Comparison of ENCODE assay signal across 19 cellular contexts in the genomic region with DNA sequence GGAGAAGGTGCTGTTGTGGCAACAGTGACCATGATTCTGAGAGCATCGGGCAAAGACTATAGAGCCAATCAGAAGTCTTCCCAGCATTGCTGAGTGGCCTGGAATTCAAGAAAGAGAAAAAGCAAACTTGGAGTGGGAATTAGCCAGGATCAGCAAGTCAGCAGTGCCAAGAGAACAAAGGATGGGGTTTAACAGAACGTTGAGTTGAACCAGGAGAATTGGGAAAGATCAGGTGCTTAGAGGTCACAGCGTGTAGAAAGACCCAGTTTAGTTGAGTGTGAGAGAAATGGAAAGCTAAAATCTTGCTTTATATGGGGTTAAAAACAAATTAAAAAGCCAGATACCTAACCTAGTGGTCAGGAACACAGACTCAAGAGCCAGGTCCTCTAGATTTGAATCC.
A peak's percentile ranks its signal among the peaks of the same experiment; 100 is the strongest.
DNase-seq lines count a peak whose midpoint lies in the region; ATAC-seq and TF ChIP-seq lines count a peak whose summit lies in the region.
"Had no signal": no experiment of that assay in that cellular context is flagged by ENCODE, and none has a peak within 500 bp of the region (broad histone marks: within the 10 kb centered on the region; RNA-seq: fewer than 3 reads in every experiment).

No MANE protein-coding gene starts in this region.

- CTCF ChIA-PET in CD4-positive, alpha-beta T cell (lab: Charles Lee): no interaction called here

- DNase-seq in T-helper 1 cell: no peak
- no peak for DNase-seq in CD4-positive, alpha-beta T cell
- no peak for DNase-seq in activated T-helper 1 cell treated with anti-CD3 and anti-CD28 coated beads, Interleukin-12 subunit alpha, Interleukin-12 subunit beta, Interleukin-2, Interleukin-4 antibody, amounts not matched to agents 30 ng/mL and 10 ng/mL and 1 ng/mL, durations not matched to agents 14 hours and 24 hours and 36 hours (ENCODE audit: low spot score)
- DNase-seq in natural killer cell: no peak
- DNase-seq in AML-193 (lab: John Stamatoyannopoulos, UW): no peak
- DNase-seq in ecto neural progenitor cell (ENCODE audit: low spot score): no peak
- no peak for DNase-seq in COR-L47 (lab: John Stamatoyannopoulos, UW)
- DNase-seq: activated CD4-positive, alpha-beta T cell treated with anti-CD3 and anti-CD28 coated beads for 4 hours; EL; left ventricle myocardium superior; mucosa of descending colon; NCI-H2081 treated with DMSO at 0.1 percent for 48 hours; stimulated activated CD4-positive, alpha-beta T cell treated with anti-CD3 and anti-CD28 coated beads, Interleukin-2, amount 100 ng/mL, for 48 hours; stimulated activated naive B cell treated with anti-CD40 and anti-IgM and Interleukin-4, amounts not matched to agents 10 μg/mL and 1 μg/mL and 100 μg/mL, for 72 hours; thyroid gland had no signal

- no peak for TF ChIP-seq CTCF in CD4-positive, alpha-beta T cell (IDR thresholded peaks at IDR 0.05)
- TF ChIP-seq CTCF in natural killer cell (IDR thresholded peaks at IDR 0.05): no peak

- peak overlapping the region; percentile 61 for H3K27ac Mint-ChIP-seq in T-helper 1 cell treated with Interleukin-12 subunit alpha and Interleukin-12 subunit beta and Interleukin-4 antibody, amounts not matched to agents 30 μg/mL and 1 μg/mL, for 36 hours
- H3K27ac Mint-ChIP-seq in CD4-positive, alpha-beta T cell: peak overlapping the region; percentile 72
- peak overlapping the region; percentile 72 for H3K27ac Mint-ChIP-seq in activated T-helper 1 cell treated with anti-CD3 and anti-CD28 coated beads, Interleukin-12 subunit alpha, Interleukin-12 subunit beta, Interleukin-2, Interleukin-4 antibody, amounts not matched to agents 30 ng/mL and 10 ng/mL and 1 ng/mL, durations not matched to agents 14 hours and 24 hours and 36 hours
- H3K27ac Mint-ChIP-seq in natural killer cell: peak overlapping the region; percentile 80 to 86
- H3K27ac Mint-ChIP-seq: stimulated activated naive B cell treated with anti-CD40 and anti-IgM and Interleukin-4, amounts not matched to agents 10 μg/mL and 1 μg/mL and 100 μg/mL, for 72 hours had no signal

- POLR2A ChIA-PET in CD4-positive, alpha-beta T cell (lab: Charles Lee): no interaction called here

- no peak for ATAC-seq in CD4-positive, alpha-beta T cell (ENCODE audit: poor library complexity)
- ATAC-seq in natural killer cell: no peak
- ATAC-seq: left ventricle myocardium superior had no signal

- peaks cover 41% of the 10 kb centered on the region for H3K4me1 Mint-ChIP-seq in T-helper 1 cell treated with Interleukin-12 subunit alpha and Interleukin-12 subunit beta and Interleukin-4 antibody, amounts not matched to agents 30 μg/mL and 1 μg/mL, for 36 hours (ENCODE audit: low read depth)
- H3K4me1 Mint-ChIP-seq in CD4-positive, alpha-beta T cell (ENCODE audit: low read depth): peaks cover 37% of the 10 kb centered on the region
- H3K4me1 Mint-ChIP-seq in activated T-helper 1 cell treated with anti-CD3 and anti-CD28 coated beads, Interleukin-12 subunit alpha, Interleukin-12 subunit beta, Interleukin-2, Interleukin-4 antibody, amounts not matched to agents 30 ng/mL and 10 ng/mL and 1 ng/mL, durations not matched to agents 14 hours and 24 hours and 36 hours (ENCODE audit: low read depth): peaks cover 51% of the 10 kb centered on the region
- peaks cover 25 to 30% of the 10 kb centered on the region in 2 donors for H3K4me1 Mint-ChIP-seq in natural killer cell

- H3K27me3 ChIP-seq in CD4-positive, alpha-beta T cell (ENCODE audit: control insufficient read depth, insufficient read depth, low read length): no peaks in the 10 kb centered on the region
- H3K27me3 ChIP-seq: hepatocyte, thyroid gland had no signal

- H3K9me3 ChIP-seq in CD4-positive, alpha-beta T cell (ENCODE audit: control insufficient read depth, low read length): no peaks in the 10 kb centered on the region
- H3K9me3 ChIP-seq: mucosa of descending colon, thyroid gland had no signal

- intact Hi-C loops in CD4-positive, alpha-beta T cell (cut with DNase I, micrococcal nuclease): no loop called here
- intact Hi-C loops in activated T-helper 1 cell treated with anti-CD3 and anti-CD28 coated beads, Interleukin-12 subunit alpha, Interleukin-12 subunit beta, Interleukin-2, Interleukin-4 antibody, amounts not matched to agents 30 ng/mL and 10 ng/mL and 1 ng/mL, durations not matched to agents 14 hours and 24 hours and 36 hours (cut with micrococcal nuclease): loop anchor here (1.0 to 10.0 kb wide), 5 partner anchors 16 to 1434 kb away; a partner anchor contains a TSS
- intact Hi-C loops in natural killer cell (cut with micrococcal nuclease): no loop called here

- peak overlapping the region; percentile 41 for H3K4me3 Mint-ChIP-seq in T-helper 1 cell treated with Interleukin-12 subunit alpha and Interleukin-12 subunit beta and Interleukin-4 antibody, amounts not matched to agents 30 μg/mL and 1 μg/mL, for 36 hours
- no peak overlapping the region for H3K4me3 Mint-ChIP-seq in CD4-positive, alpha-beta T cell
- H3K4me3 Mint-ChIP-seq in activated T-helper 1 cell treated with anti-CD3 and anti-CD28 coated beads, Interleukin-12 subunit alpha, Interleukin-12 subunit beta, Interleukin-2, Interleukin-4 antibody, amounts not matched to agents 30 ng/mL and 10 ng/mL and 1 ng/mL, durations not matched to agents 14 hours and 24 hours and 36 hours: no peak overlapping the region
- no peak overlapping the region for H3K4me3 Mint-ChIP-seq in natural killer cell
- H3K4me3 Mint-ChIP-seq: central memory CD8-positive, alpha-beta T cell; stimulated activated naive B cell treated with anti-CD40 and anti-IgM and Interleukin-4, amounts not matched to agents 10 μg/mL and 1 μg/mL and 100 μg/mL, for 72 hours had no signal

- peaks cover 14% of the 10 kb centered on the region for H3K9me3 Mint-ChIP-seq in T-helper 1 cell treated with Interleukin-12 subunit alpha and Interleukin-12 subunit beta and Interleukin-4 antibody, amounts not matched to agents 30 μg/mL and 1 μg/mL, for 36 hours
- no peaks in the 10 kb centered on the region for H3K9me3 Mint-ChIP-seq in CD4-positive, alpha-beta T cell
- peaks cover 5% of the 10 kb centered on the region for H3K9me3 Mint-ChIP-seq in activated T-helper 1 cell treated with anti-CD3 and anti-CD28 coated beads, Interleukin-12 subunit alpha, Interleukin-12 subunit beta, Interleukin-2, Interleukin-4 antibody, amounts not matched to agents 30 ng/mL and 10 ng/mL and 1 ng/mL, durations not matched to agents 14 hours and 24 hours and 36 hours
- peaks cover 0 to 3% of the 10 kb centered on the region in 2 donors for H3K9me3 Mint-ChIP-seq in natural killer cell
- H3K9me3 Mint-ChIP-seq: central memory CD8-positive, alpha-beta T cell; stimulated activated naive B cell treated with anti-CD40 and anti-IgM and Interleukin-4, amounts not matched to agents 10 μg/mL and 1 μg/mL and 100 μg/mL, for 72 hours had no signal

- peaks cover 17% of the 10 kb centered on the region for H3K36me3 Mint-ChIP-seq in T-helper 1 cell treated with Interleukin-12 subunit alpha and Interleukin-12 subunit beta and Interleukin-4 antibody, amounts not matched to agents 30 μg/mL and 1 μg/mL, for 36 hours (ENCODE audit: low read depth)
- no peaks in the 10 kb centered on the region for H3K36me3 Mint-ChIP-seq in CD4-positive, alpha-beta T cell (ENCODE audit: low read depth)
- H3K36me3 Mint-ChIP-seq in activated T-helper 1 cell treated with anti-CD3 and anti-CD28 coated beads, Interleukin-12 subunit alpha, Interleukin-12 subunit beta, Interleukin-2, Interleukin-4 antibody, amounts not matched to agents 30 ng/mL and 10 ng/mL and 1 ng/mL, durations not matched to agents 14 hours and 24 hours and 36 hours (ENCODE audit: low read depth): peaks cover 10% of the 10 kb centered on the region
- H3K36me3 Mint-ChIP-seq in natural killer cell: no peaks in the 10 kb centered on the region
- H3K36me3 Mint-ChIP-seq: stimulated activated naive B cell treated with anti-CD40 and anti-IgM and Interleukin-4, amounts not matched to agents 10 μg/mL and 1 μg/mL and 100 μg/mL, for 72 hours had no signal

- H3K27me3 Mint-ChIP-seq in T-helper 1 cell treated with Interleukin-12 subunit alpha and Interleukin-12 subunit beta and Interleukin-4 antibody, amounts not matched to agents 30 μg/mL and 1 μg/mL, for 36 hours (ENCODE audit: low read depth): no peaks in the 10 kb centered on the region
- no peaks in the 10 kb centered on the region for H3K27me3 Mint-ChIP-seq in CD4-positive, alpha-beta T cell
- H3K27me3 Mint-ChIP-seq in activated T-helper 1 cell treated with anti-CD3 and anti-CD28 coated beads, Interleukin-12 subunit alpha, Interleukin-12 subunit beta, Interleukin-2, Interleukin-4 antibody, amounts not matched to agents 30 ng/mL and 10 ng/mL and 1 ng/mL, durations not matched to agents 14 hours and 24 hours and 36 hours (ENCODE audit: insufficient read depth): no peaks in the 10 kb centered on the region
- no peaks in the 10 kb centered on the region for H3K27me3 Mint-ChIP-seq in natural killer cell (ENCODE audit: low read depth in 2 of 2)
- H3K27me3 Mint-ChIP-seq: central memory CD8-positive, alpha-beta T cell; stimulated activated naive B cell treated with anti-CD40 and anti-IgM and Interleukin-4, amounts not matched to agents 10 μg/mL and 1 μg/mL and 100 μg/mL, for 72 hours had no signal

- H3K27ac ChIP-seq in CD4-positive, alpha-beta T cell (ENCODE audit: low read depth, low read length): no peak overlapping the region
- H3K27ac ChIP-seq: 22Rv1, hepatocyte, thyroid gland had no signal
